Comparison of ENCODE assay signal across 1 cellular context in the genomic region with DNA sequence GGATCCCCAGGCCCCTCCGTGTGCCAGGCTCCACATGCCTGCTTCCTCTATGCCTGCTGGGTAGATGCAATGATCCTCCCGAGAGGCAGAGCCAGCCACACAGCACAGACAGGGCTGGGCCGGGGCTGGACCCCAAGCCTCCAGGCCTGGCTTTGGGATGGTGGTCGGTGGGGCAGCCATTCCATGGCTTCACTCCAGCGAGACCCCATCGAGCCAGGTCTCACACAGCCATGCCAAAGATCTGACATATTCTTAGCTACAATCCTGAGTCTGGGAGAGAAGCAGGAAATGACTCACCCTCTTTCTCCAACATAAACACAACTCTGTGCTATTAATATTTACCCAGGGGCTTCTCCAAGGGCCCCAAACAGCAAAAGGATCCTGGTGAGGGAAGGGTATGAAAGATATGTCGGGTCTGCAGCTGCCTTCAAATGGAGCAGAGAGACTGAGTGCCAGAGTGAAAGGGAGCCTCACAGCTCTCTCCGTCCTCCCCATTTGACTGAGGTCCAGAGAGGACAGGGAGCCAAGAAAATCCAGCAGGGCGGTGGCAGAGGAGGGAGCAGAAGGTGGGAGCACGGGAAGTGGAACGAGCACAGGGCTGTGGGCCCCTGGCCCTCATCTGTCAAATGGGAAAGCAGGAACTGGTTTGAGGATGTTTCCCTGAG.
A peak's percentile ranks its signal among the peaks of the same experiment; 100 is the strongest.
TF ChIP-seq lines count a peak whose summit lies in the region.

No MANE protein-coding gene starts in this region.

TF ChIP-seq in A549, 52 proteins besides CTCF, POLR2A, EP300 and RAD21 (continued from another document):
- TF ChIP-seq, protein P1, sequence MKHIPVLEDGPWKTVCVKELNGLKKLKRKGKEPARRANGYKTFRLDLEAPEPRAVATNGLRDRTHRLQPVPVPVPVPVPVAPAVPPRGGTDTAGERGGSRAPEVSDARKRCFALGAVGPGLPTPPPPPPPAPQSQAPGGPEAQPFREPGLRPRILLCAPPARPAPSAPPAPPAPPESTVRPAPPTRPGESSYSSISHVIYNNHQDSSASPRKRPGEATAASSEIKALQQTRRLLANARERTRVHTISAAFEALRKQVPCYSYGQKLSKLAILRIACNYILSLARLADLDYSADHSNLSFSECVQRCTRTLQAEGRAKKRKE (CRISPR knock-in tag; IDR thresholded peaks at IDR 0.05; ENCODE audit: low read depth), result no peak
- TF ChIP-seq JUN (IDR thresholded peaks at IDR 0.05) (0 out of 5 replicates have a peak, but pooled peaks of 1 of the 2 experiments have one; percentile 30), KDM1A (IDR thresholded peaks at IDR 0.05; ENCODE audit: low read depth) (no peak)
- TF ChIP-seq, protein P2, sequence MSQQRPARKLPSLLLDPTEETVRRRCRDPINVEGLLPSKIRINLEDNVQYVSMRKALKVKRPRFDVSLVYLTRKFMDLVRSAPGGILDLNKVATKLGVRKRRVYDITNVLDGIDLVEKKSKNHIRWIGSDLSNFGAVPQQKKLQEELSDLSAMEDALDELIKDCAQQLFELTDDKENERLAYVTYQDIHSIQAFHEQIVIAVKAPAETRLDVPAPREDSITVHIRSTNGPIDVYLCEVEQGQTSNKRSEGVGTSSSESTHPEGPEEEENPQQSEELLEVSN (IDR thresholded peaks at IDR 0.05; ENCODE audit: borderline replicate concordance, low read depth), result peak; percentile 36; the same call in 1 of the 2 replicates
TF ChIP-seq in A549: peak in this region for 4.
